1 cellular context compared by ENCODE assay signal in the genomic region with DNA sequence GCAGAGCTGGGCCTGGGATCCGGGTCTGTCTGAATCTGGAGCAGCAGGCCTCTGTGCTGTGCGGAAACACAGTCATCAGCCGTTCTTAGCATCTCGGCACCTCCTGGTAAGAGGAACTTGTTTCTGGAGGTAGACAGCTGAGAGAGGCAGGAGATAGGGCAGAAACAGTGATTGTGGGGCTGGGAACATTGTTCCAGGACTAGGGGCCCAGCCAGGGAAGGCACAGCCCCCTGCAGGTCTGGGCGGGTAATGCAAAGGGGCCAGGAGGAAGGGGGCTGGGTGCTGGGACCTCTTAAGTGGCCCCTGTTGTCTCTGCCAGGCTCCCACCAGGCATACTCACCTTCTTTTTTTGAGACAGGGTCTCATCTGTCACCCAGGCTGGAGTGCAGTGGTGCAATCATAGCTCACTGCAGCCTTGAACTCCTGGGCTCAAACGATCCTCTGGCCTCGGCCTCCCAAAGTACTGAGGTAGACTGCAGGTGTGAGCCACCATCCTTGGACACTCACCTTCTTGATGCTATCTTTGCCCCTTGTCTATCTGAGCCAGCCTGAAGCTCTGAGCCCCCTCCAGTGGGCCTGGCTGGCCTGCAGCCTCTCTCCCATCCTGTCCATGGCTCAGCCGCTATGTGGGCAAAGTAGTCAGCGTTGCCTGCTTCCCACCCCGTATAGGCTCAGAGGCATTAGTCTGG.
TF ChIP-seq lines count a peak whose summit lies in the region.

No MANE protein-coding gene starts in this region.

TF ChIP-seq in HCT116, 20 proteins besides CTCF, POLR2A, EP300 and RAD21 (continued from another document):
- TF ChIP-seq EZH2 (IDR thresholded peaks at IDR 0.05) (no peak), ZFX (IDR thresholded peaks at IDR 0.05) (no peak), EZH2phosphoT487 (IDR thresholded peaks at IDR 0.05; ENCODE audit: borderline replicate concordance) (no peak), POLR2AphosphoS5 (IDR thresholded peaks at IDR 0.05; ENCODE audit: low read depth, low read length) (no peak), TCF7L2 (IDR thresholded peaks at IDR 0.05; ENCODE audit: borderline replicate concordance, extremely low read depth, insufficient read depth, insufficient read length) (no peak), JUND (IDR thresholded peaks at IDR 0.05) (no peak), SIN3A (IDR thresholded peaks at IDR 0.05; ENCODE audit: low read depth) (no peak), EGR1 (IDR thresholded peaks at IDR 0.05; ENCODE audit: low read depth) (no peak), SP1 (IDR thresholded peaks at IDR 0.05; ENCODE audit: low read depth) (no peak), YY1 (IDR thresholded peaks at IDR 0.05; ENCODE audit: extremely low read depth, insufficient replicate concordance, low read depth, low read length) (no peak), SRF (IDR thresholded peaks at IDR 0.05; ENCODE audit: low read depth) (no peak)
- TF ChIP-seq, protein P1, sequence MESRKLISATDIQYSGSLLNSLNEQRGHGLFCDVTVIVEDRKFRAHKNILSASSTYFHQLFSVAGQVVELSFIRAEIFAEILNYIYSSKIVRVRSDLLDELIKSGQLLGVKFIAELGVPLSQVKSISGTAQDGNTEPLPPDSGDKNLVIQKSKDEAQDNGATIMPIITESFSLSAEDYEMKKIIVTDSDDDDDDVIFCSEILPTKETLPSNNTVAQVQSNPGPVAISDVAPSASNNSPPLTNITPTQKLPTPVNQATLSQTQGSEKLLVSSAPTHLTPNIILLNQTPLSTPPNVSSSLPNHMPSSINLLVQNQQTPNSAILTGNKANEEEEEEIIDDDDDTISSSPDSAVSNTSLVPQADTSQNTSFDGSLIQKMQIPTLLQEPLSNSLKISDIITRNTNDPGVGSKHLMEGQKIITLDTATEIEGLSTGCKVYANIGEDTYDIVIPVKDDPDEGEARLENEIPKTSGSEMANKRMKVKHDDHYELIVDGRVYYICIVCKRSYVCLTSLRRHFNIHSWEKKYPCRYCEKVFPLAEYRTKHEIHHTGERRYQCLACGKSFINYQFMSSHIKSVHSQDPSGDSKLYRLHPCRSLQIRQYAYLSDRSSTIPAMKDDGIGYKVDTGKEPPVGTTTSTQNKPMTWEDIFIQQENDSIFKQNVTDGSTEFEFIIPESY (IDR thresholded peaks at IDR 0.05; ENCODE audit: extremely low read depth, insufficient replicate concordance, low read length) = no peak
- TF ChIP-seq, protein P2, sequence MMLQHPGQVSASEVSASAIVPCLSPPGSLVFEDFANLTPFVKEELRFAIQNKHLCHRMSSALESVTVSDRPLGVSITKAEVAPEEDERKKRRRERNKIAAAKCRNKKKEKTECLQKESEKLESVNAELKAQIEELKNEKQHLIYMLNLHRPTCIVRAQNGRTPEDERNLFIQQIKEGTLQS (IDR thresholded peaks at IDR 0.05) = no peak
TF ChIP-seq in HCT116: peak in this region for 0.
